ENCODE assay signal across 12 cellular contexts in genomic region chr6:57190140-57190539, GRCh38. TPM values are rescaled to one million over a fixed set of nuclear protein-coding genes. Genes with fewer than 3 reads are reported as not detected.
DNase-seq lines count a peak whose midpoint lies in the region; ATAC-seq and TF ChIP-seq lines count a peak whose summit lies in the region.
"Had no signal": no experiment of that assay in that cellular context is flagged by ENCODE, and none has a peak within 500 bp of the region (broad histone marks: within the 10 kb centered on the region; RNA-seq: fewer than 3 reads in every experiment).

No MANE protein-coding gene starts in this region.

- ATAC-seq in GM18519 (IDR thresholded peaks at IDR 0.05; ENCODE audit: low FRiP score, unreplicated experiment) (no peak), GM19351 (IDR thresholded peaks at IDR 0.05; ENCODE audit: unreplicated experiment) (no peak)

- intact Hi-C loops in thyroid gland (cut with DNase I), result no loop called here

- H3K9me3 ChIP-seq in thyroid gland (no peaks in the 10 kb centered on the region), MG63 (no peaks in the 10 kb centered on the region)
- H3K9me3 ChIP-seq: spleen had no signal

- CTCF ChIA-PET in RWPE1 (lab: Yijun Ruan, JAX), result interaction anchor here (2.2 to 2.3 kb wide), 2 partner anchors 124 to 127 kb away, joined by 12 to 20 read pairs; partner anchors contain the start of gene PRIM2

- DNase-seq in SIG-M5 treated with dmso at 0.1 percent for 504 hours (lab: John Stamatoyannopoulos, UW; ENCODE audit: unreplicated experiment) (peak; percentile 12), SIG-M5 (lab: John Stamatoyannopoulos, UW) (no peak), RWPE1 (ENCODE audit: low spot score) (peak; percentile 6), fibroblast of peridontal ligament (ENCODE audit: extremely low read depth) (peak; percentile 79), thyroid gland (no peak), MG63 (no peak)
- DNase-seq: CD8-positive, alpha-beta memory T cell; NCI-H146; spleen had no signal

- peak; percentile 36; the same call in 1 of the 2 replicates for TF ChIP-seq CTCF in RWPE1 (conservative IDR thresholded peaks at IDR 0.05; ENCODE audit: low read depth)
- peak in 5 of 6 experiments; percentile 12 to 48 (median 38) for TF ChIP-seq CTCF in thyroid gland (IDR thresholded peaks at IDR 0.05)

- no peaks in the 10 kb centered on the region for H3K4me1 ChIP-seq in thyroid gland
- H3K4me1 ChIP-seq: spleen had no signal

- TF ChIP-seq POLR2A in thyroid gland (IDR thresholded peaks at IDR 0.05), result no peak

- H3K36me3 ChIP-seq in thyroid gland, result no peaks in the 10 kb centered on the region
- peaks cover 50% of the 10 kb centered on the region for H3K36me3 ChIP-seq in MG63

- no peak overlapping the region for H3K4me3 ChIP-seq in thyroid gland (replicated peaks in 1 of 3)
- H3K4me3 ChIP-seq in MG63, result no peak overlapping the region
- H3K4me3 ChIP-seq: spleen had no signal

- no peak overlapping the region for H3K27ac ChIP-seq in RWPE1
- H3K27ac ChIP-seq in thyroid gland, result no peak overlapping the region
- H3K27ac ChIP-seq: epithelial cell of prostate, spleen had no signal

- POLR2A ChIA-PET in RWPE1 (lab: Yijun Ruan, JAX; ENCODE audit: low non-redundant PET), result no interaction called here

- WGBS in thyroid gland, 2 donors, result 80 to 84% methylated on average over 2 of the region's 2 CpGs

- H3K27me3 ChIP-seq in thyroid gland, result no peaks in the 10 kb centered on the region
- no peaks in the 10 kb centered on the region for H3K27me3 ChIP-seq in MG63
- H3K27me3 ChIP-seq: spleen had no signal

RNA-seq across cellular contexts. Expression of gene BAG2, which starts 18.0 kb away (rescaled TPM):
- 10 to 100 TPM in 3 of 4 donors, 1 to 10 TPM in 1; 9.5 to 11.5 (median 10.9) TPM for total RNA-seq in thyroid gland
- 12.3 and 14.3 TPM in 2 replicates for total RNA-seq in MG63 (2014; rRNA removed; shearing (Covaris generic); ENCODE audit: low replicate concordance)

RNA-seq across cellular contexts. Expression of gene RAB23, which starts 32.0 kb away (rescaled TPM):
- 10 to 100 TPM; 19.6 to 38.9 (median 27.9) TPM for total RNA-seq in thyroid gland
- total RNA-seq in MG63 (2014; rRNA removed; shearing (Covaris generic); ENCODE audit: low replicate concordance), result 15.5 and 21.1 TPM in 2 replicates

Comparison
In these comparisons a context has a peak if more than half of its experiments do, and no peak if none do; other contexts are left out.
1. DNase-seq: peak in SIG-M5 treated with dmso at 0.1 percent for 504 hours (single experiment), RWPE1 (single experiment) and fibroblast of peridontal ligament (single experiment); none in SIG-M5 (single experiment), thyroid gland (0 of 2) and MG63 (single experiment).